17 cellular contexts compared by ENCODE assay signal in the genomic region with DNA sequence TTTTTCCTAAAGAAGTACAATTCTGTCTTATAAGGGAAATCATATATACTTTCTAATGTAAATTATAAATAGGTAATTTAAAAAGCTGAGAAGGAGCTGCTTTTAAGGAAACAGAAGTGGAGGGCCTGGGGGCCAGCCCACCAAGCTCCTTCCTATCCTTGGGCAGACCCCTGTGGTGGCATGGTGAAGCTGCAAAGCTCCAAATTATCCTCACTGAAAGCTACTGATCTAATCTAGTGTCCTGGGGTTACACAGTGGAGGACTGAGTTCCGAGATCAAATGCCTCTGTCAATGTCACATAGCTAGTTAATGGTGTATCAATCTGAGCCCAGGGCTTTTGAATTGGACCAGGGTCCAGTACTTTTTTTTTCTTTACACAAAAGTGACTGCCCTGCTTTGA.
DNase-seq lines count a peak whose midpoint lies in the region; ATAC-seq, FAIRE-seq and TF ChIP-seq lines count a peak whose summit lies in the region.
"Had no signal": no experiment of that assay in that cellular context is flagged by ENCODE, and none has a peak within 500 bp of the region (broad histone marks: within the 10 kb centered on the region; RNA-seq: fewer than 3 reads in every experiment).

No MANE protein-coding gene starts in this region.

- H3K36me3 Mint-ChIP-seq in GM23338 (ENCODE audit: low read depth) = no peaks in the 10 kb centered on the region
- no peaks in the 10 kb centered on the region for H3K36me3 Mint-ChIP-seq in activated T-helper 2 cell treated with anti-CD3 and anti-CD28 coated beads, Interferon-gamma antibody, Interleukin-2, Interleukin-4, amounts not matched to agents 10 μg/mL and 5 μg/mL and 100 μg/mL, durations not matched to agents 14 hours and 24 hours and 36 hours (ENCODE audit: low read depth)
- H3K36me3 Mint-ChIP-seq: CD14-positive monocyte had no signal

- no peak for TF ChIP-seq CTCF in AG04450 (IDR thresholded peaks at IDR 0.05; ENCODE audit: low read depth, low read length)
- TF ChIP-seq CTCF in GM23338 (conservative IDR thresholded peaks at IDR 0.05; ENCODE audit: low read depth in 2 of 2) = 0 out of 4 replicates have a peak, but pooled peaks of 1 of the 2 experiments have one; percentile 1
- no peak for TF ChIP-seq CTCF in foreskin keratinocyte (conservative IDR thresholded peaks at IDR 0.05)

- no peak overlapping the region for H3K4me2 ChIP-seq in GM23338

- H3K27me3 Mint-ChIP-seq in GM23338 (ENCODE audit: insufficient read depth, low read depth, poor library complexity) = no peaks in the 10 kb centered on the region
- peaks cover 6% of the 10 kb centered on the region for H3K27me3 Mint-ChIP-seq in activated T-helper 2 cell treated with anti-CD3 and anti-CD28 coated beads, Interferon-gamma antibody, Interleukin-2, Interleukin-4, amounts not matched to agents 10 μg/mL and 5 μg/mL and 100 μg/mL, durations not matched to agents 14 hours and 24 hours and 36 hours (ENCODE audit: low read depth)

- DNase-seq in AG04450 (ENCODE audit: low read depth, low spot score) (no peak), GM23338 (ENCODE audit: low spot score) (no peak), SJCRH30 (peak; percentile 9 to 29), foreskin keratinocyte (no peak), small intestine (no peak), G401 (ENCODE audit: low spot score) (no peak)
- DNase-seq in stimulated activated CD4-positive, alpha-beta T cell treated with anti-CD3 and anti-CD28 coated beads, Interleukin-12 subunit alpha, Interleukin-12 subunit beta, amount 100 ng/mL, for 4 hours = no peak
- DNase-seq in activated T-helper 2 cell treated with anti-CD3 and anti-CD28 coated beads, Interferon-gamma antibody, Interleukin-2, Interleukin-4, amounts not matched to agents 10 μg/mL and 5 μg/mL and 100 μg/mL, durations not matched to agents 14 hours and 24 hours and 36 hours (ENCODE audit: low spot score) = no peak
- DNase-seq: DMS 273 treated with DMSO at 0.1 percent for 48 hours, H9, Karpas-422, NCI-H1105, NCI-H1694, Peyer's patch, SHP77 had no signal

- no peak for FAIRE-seq in small intestine (lab: Jason Lieb, UNC)
- FAIRE-seq: GM19239 had no signal

- no peak overlapping the region for H3K27ac Mint-ChIP-seq in GM23338
- no peak overlapping the region for H3K27ac Mint-ChIP-seq in activated T-helper 2 cell treated with anti-CD3 and anti-CD28 coated beads, Interferon-gamma antibody, Interleukin-2, Interleukin-4, amounts not matched to agents 10 μg/mL and 5 μg/mL and 100 μg/mL, durations not matched to agents 14 hours and 24 hours and 36 hours
- H3K27ac Mint-ChIP-seq: CD14-positive monocyte, H9 had no signal

- no peaks in the 10 kb centered on the region for H3K79me2 ChIP-seq in GM23338 (replicated peaks; ENCODE audit: insufficient read depth)

- H3K27me3 ChIP-seq in AG04450 (ENCODE audit: control insufficient read depth, insufficient read depth, low read length) (no peaks in the 10 kb centered on the region), GM23338 (ENCODE audit: insufficient read depth) (no peaks in the 10 kb centered on the region), SJCRH30 (no peaks in the 10 kb centered on the region), foreskin keratinocyte (no peaks in the 10 kb centered on the region), small intestine (ENCODE audit: control insufficient read depth in 2 of 2, insufficient read depth in 2 of 2, low read length in 2 of 2) (no peaks in the 10 kb centered on the region)
- H3K27me3 ChIP-seq: Peyer's patch had no signal

- no peaks in the 10 kb centered on the region for H3K4me1 ChIP-seq in GM23338 (ENCODE audit: insufficient read depth)
- no peaks in the 10 kb centered on the region for H3K4me1 ChIP-seq in SJCRH30
- peaks cover 14% of the 10 kb centered on the region for H3K4me1 ChIP-seq in foreskin keratinocyte
- H3K4me1 ChIP-seq in small intestine (ENCODE audit: control insufficient read depth in 2 of 2, insufficient read depth in 1 of 2, low read depth in 1 of 2, low read length in 1 of 2) = peaks cover 2 to 7% of the 10 kb centered on the region in 2 donors
- H3K4me1 ChIP-seq: Peyer's patch had no signal

- CTCF ChIA-PET in AG04450 (lab: Charles Lee) = interaction anchor here (0.6 to 2.9 kb wide), 15 partner anchors 10 to 530 kb away, joined by 3 to 27 read pairs (median 5); no protein-coding TSS in a partner anchor

- WGBS in small intestine, 3 donors = 87 to 100% (median 97%) methylated on average over 1 of the region's 1 CpG

- in situ Hi-C loops in G401 (cut with HindIII; ENCODE audit: low sequenced_read_pairs) = no loop called here

- no peaks in the 10 kb centered on the region for H3K4me1 Mint-ChIP-seq in GM23338
- peaks cover 14% of the 10 kb centered on the region for H3K4me1 Mint-ChIP-seq in activated T-helper 2 cell treated with anti-CD3 and anti-CD28 coated beads, Interferon-gamma antibody, Interleukin-2, Interleukin-4, amounts not matched to agents 10 μg/mL and 5 μg/mL and 100 μg/mL, durations not matched to agents 14 hours and 24 hours and 36 hours (ENCODE audit: low read depth)
- H3K4me1 Mint-ChIP-seq: CD14-positive monocyte, H9 had no signal

- H3K9me2 ChIP-seq in GM23338 (ENCODE audit: insufficient read depth) = no peaks in the 10 kb centered on the region

- H3K9me3 ChIP-seq in AG04450 (ENCODE audit: control insufficient read depth, insufficient read depth, low read length) (no peaks in the 10 kb centered on the region), SJCRH30 (replicated peaks) (no peaks in the 10 kb centered on the region), small intestine (ENCODE audit: control insufficient read depth, low read depth) (no peaks in the 10 kb centered on the region)

- H3K27ac ChIP-seq in AG04450 (ENCODE audit: low read depth, low read length) (peak overlapping the region; percentile 11), GM23338 (ENCODE audit: low read depth) (no peak overlapping the region), SJCRH30 (no peak overlapping the region), foreskin keratinocyte (peak overlapping the region; percentile 63), small intestine (ENCODE audit: low read depth in 1 of 2, low read length in 1 of 2) (no peak overlapping the region)
- H3K27ac ChIP-seq: Peyer's patch had no signal

- H3K9me3 Mint-ChIP-seq in GM23338 = peaks cover 6% of the 10 kb centered on the region; the same call in 1 of the 3 replicates
- no peaks in the 10 kb centered on the region for H3K9me3 Mint-ChIP-seq in activated T-helper 2 cell treated with anti-CD3 and anti-CD28 coated beads, Interferon-gamma antibody, Interleukin-2, Interleukin-4, amounts not matched to agents 10 μg/mL and 5 μg/mL and 100 μg/mL, durations not matched to agents 14 hours and 24 hours and 36 hours

- ATAC-seq in GM23338 (peak; percentile 56), foreskin keratinocyte (no peak)

- H3K36me3 ChIP-seq in GM23338 (ENCODE audit: insufficient read depth) = no peaks in the 10 kb centered on the region
- H3K36me3 ChIP-seq in SJCRH30 = no peaks in the 10 kb centered on the region
- no peaks in the 10 kb centered on the region for H3K36me3 ChIP-seq in small intestine (ENCODE audit: control insufficient read depth in 2 of 2, insufficient read depth in 2 of 2, low read length in 2 of 2)
- H3K36me3 ChIP-seq: Peyer's patch had no signal

- H3K4me3 ChIP-seq in AG04450 (ENCODE audit: low read depth, low read length) (no peak overlapping the region), GM23338 (no peak overlapping the region), SJCRH30 (no peak overlapping the region), small intestine (ENCODE audit: low read depth in 1 of 2, low read length in 2 of 2) (no peak overlapping the region)
- H3K4me3 ChIP-seq: Peyer's patch had no signal

- intact Hi-C loops in activated T-helper 2 cell treated with anti-CD3 and anti-CD28 coated beads, Interferon-gamma antibody, Interleukin-2, Interleukin-4, amounts not matched to agents 10 μg/mL and 5 μg/mL and 100 μg/mL, durations not matched to agents 14 hours and 24 hours and 36 hours (cut with micrococcal nuclease) = loop anchor here (5.0 kb wide), 1 partner anchor 111 kb away; no protein-coding TSS in a partner anchor

- no peaks in the 10 kb centered on the region for H4K20me1 ChIP-seq in GM23338 (replicated peaks; ENCODE audit: insufficient read depth)

- H3F3A ChIP-seq in GM23338 (replicated peaks; ENCODE audit: low read depth) = no peaks in the 10 kb centered on the region

- H2AFZ ChIP-seq in GM23338 = no peak overlapping the region

- no peak overlapping the region for H3K4me3 Mint-ChIP-seq in GM23338
- no peak overlapping the region for H3K4me3 Mint-ChIP-seq in activated T-helper 2 cell treated with anti-CD3 and anti-CD28 coated beads, Interferon-gamma antibody, Interleukin-2, Interleukin-4, amounts not matched to agents 10 μg/mL and 5 μg/mL and 100 μg/mL, durations not matched to agents 14 hours and 24 hours and 36 hours (ENCODE audit: low read depth)
- H3K4me3 Mint-ChIP-seq: CD14-positive monocyte, H9 had no signal

- POLR2A ChIA-PET in AG04450 (lab: Yijun Ruan, JAX) = interaction anchor here (0.6 kb wide), 1 partner anchor 226 kb away, joined by 3 read pairs; no protein-coding TSS in a partner anchor

TF ChIP-seq in GM23338, 12 proteins besides CTCF, POLR2A, EP300 and RAD21 (continues in another document):
- TF ChIP-seq NANOG (IDR thresholded peaks at IDR 0.05; ENCODE audit: borderline replicate concordance) (no peak), ZNF331 (CRISPR knock-in tag; IDR thresholded peaks at IDR 0.05; ENCODE audit: low read depth) (no peak)
- TF ChIP-seq, protein P1, sequence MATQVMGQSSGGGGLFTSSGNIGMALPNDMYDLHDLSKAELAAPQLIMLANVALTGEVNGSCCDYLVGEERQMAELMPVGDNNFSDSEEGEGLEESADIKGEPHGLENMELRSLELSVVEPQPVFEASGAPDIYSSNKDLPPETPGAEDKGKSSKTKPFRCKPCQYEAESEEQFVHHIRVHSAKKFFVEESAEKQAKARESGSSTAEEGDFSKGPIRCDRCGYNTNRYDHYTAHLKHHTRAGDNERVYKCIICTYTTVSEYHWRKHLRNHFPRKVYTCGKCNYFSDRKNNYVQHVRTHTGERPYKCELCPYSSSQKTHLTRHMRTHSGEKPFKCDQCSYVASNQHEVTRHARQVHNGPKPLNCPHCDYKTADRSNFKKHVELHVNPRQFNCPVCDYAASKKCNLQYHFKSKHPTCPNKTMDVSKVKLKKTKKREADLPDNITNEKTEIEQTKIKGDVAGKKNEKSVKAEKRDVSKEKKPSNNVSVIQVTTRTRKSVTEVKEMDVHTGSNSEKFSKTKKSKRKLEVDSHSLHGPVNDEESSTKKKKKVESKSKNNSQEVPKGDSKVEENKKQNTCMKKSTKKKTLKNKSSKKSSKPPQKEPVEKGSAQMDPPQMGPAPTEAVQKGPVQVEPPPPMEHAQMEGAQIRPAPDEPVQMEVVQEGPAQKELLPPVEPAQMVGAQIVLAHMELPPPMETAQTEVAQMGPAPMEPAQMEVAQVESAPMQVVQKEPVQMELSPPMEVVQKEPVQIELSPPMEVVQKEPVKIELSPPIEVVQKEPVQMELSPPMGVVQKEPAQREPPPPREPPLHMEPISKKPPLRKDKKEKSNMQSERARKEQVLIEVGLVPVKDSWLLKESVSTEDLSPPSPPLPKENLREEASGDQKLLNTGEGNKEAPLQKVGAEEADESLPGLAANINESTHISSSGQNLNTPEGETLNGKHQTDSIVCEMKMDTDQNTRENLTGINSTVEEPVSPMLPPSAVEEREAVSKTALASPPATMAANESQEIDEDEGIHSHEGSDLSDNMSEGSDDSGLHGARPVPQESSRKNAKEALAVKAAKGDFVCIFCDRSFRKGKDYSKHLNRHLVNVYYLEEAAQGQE (IDR thresholded peaks at IDR 0.05; ENCODE audit: unreplicated experiment) = no peak

Comparison
In these comparisons a context has a peak if more than half of its experiments do, and no peak if none do; other contexts are left out.
1. DNase-seq: peak in SJCRH30 (2 of 2); none in AG04450 (single experiment), GM23338 (single experiment), foreskin keratinocyte (0 of 2), stimulated activated CD4-positive, alpha-beta T cell treated with anti-CD3 and anti-CD28 coated beads, Interleukin-12 subunit alpha, Interleukin-12 subunit beta, amount 100 ng/mL, for 4 hours (single experiment), small intestine (single experiment), G401 (single experiment) and activated T-helper 2 cell treated with anti-CD3 and anti-CD28 coated beads, Interferon-gamma antibody, Interleukin-2, Interleukin-4, amounts not matched to agents 10 μg/mL and 5 μg/mL and 100 μg/mL, durations not matched to agents 14 hours and 24 hours and 36 hours (single experiment).
2. H3K27ac ChIP-seq: peak in AG04450 (single experiment) and foreskin keratinocyte (single experiment); none in GM23338 (single experiment), SJCRH30 (single experiment) and small intestine (0 of 2).